12 cellular contexts compared by ENCODE assay signal in genomic region chr12:54983536-54984102, GRCh38.
DNase-seq lines count a peak whose midpoint lies in the region; ATAC-seq lines count a peak whose summit lies in the region.
"Had no signal": no experiment of that assay in that cellular context is flagged by ENCODE, and none has a peak within 500 bp of the region (broad histone marks: within the 10 kb centered on the region; RNA-seq: fewer than 3 reads in every experiment).

No MANE protein-coding gene starts in this region.

- peaks cover 46% of the 10 kb centered on the region for H3K36me3 Mint-ChIP-seq in activated naive CD8-positive, alpha-beta T cell

- no peak for ATAC-seq in GM21390 (IDR thresholded peaks at IDR 0.05; ENCODE audit: unreplicated experiment)

- H3K4me3 Mint-ChIP-seq in activated naive CD8-positive, alpha-beta T cell: peak overlapping the region; percentile 94

- H3K9me3 Mint-ChIP-seq in activated naive CD8-positive, alpha-beta T cell (ENCODE audit: low read depth): peaks cover 3% of the 10 kb centered on the region

- H3K27ac Mint-ChIP-seq in activated naive CD8-positive, alpha-beta T cell: peak overlapping the region; percentile 99

- H3K4me3 ChIP-seq in GM08714 (ENCODE audit: low read length): peak overlapping the region; percentile 87
- H3K4me3 ChIP-seq: MG63 had no signal

- DNase-seq in activated CD4-positive, alpha-beta T cell treated with anti-CD3 and anti-CD28 coated beads for 1 hour: peak; percentile 35
- DNase-seq in stimulated activated CD4-positive, alpha-beta T cell treated with anti-CD3 and anti-CD28 coated beads, Interleukin-4, amount 100 ng/mL, for 1 hour: peak; percentile 48
- DNase-seq in NCI-H446 (lab: John Stamatoyannopoulos, UW) (no peak), NCI-H524 treated with DMSO at 0.1 percent for 48 hours (lab: John Stamatoyannopoulos, UW) (no peak), RPMI8226 (no peak)
- DNase-seq: C1 segment of cervical spinal cord, hippocampal formation, MG63, stomach had no signal

- H3K4me1 Mint-ChIP-seq in activated naive CD8-positive, alpha-beta T cell (ENCODE audit: low read depth): peaks cover 81% of the 10 kb centered on the region

- no peaks in the 10 kb centered on the region for H3K27me3 Mint-ChIP-seq in activated naive CD8-positive, alpha-beta T cell

Comparison
In these comparisons a context has a peak if more than half of its experiments do, and no peak if none do; other contexts are left out.
1. DNase-seq: peak in activated CD4-positive, alpha-beta T cell treated with anti-CD3 and anti-CD28 coated beads for 1 hour (single experiment) and stimulated activated CD4-positive, alpha-beta T cell treated with anti-CD3 and anti-CD28 coated beads, Interleukin-4, amount 100 ng/mL, for 1 hour (single experiment); none in NCI-H446 (0 of 2), NCI-H524 treated with DMSO at 0.1 percent for 48 hours (single experiment) and RPMI8226 (single experiment).